16 cellular contexts compared by ENCODE assay signal in genomic region chr9:129676287-129676686, GRCh38. TPM values are rescaled to one million over a fixed set of nuclear protein-coding genes. Genes with fewer than 3 reads are reported as not detected.
DNase-seq lines count a peak whose midpoint lies in the region; ATAC-seq and TF ChIP-seq lines count a peak whose summit lies in the region.
"Had no signal": no experiment of that assay in that cellular context is flagged by ENCODE, and none has a peak within 500 bp of the region (broad histone marks: within the 10 kb centered on the region; RNA-seq: fewer than 3 reads in every experiment).

No MANE protein-coding gene starts in this region.

- no peak overlapping the region for H2AFZ ChIP-seq in GM23248

- H3K9me3 Mint-ChIP-seq in nephron progenitor cell: no peaks in the 10 kb centered on the region
- no peaks in the 10 kb centered on the region for H3K9me3 Mint-ChIP-seq in effector memory CD8-positive, alpha-beta T cell

- H3K4me3 Mint-ChIP-seq in nephron progenitor cell: no peak overlapping the region
- no peak overlapping the region for H3K4me3 Mint-ChIP-seq in effector memory CD8-positive, alpha-beta T cell

- in situ Hi-C loops in GM23248 (cut with MboI): no loop called here

- TF ChIP-seq CTCF in nephron progenitor cell (IDR thresholded peaks at IDR 0.05): no peak

- H3K27me3 ChIP-seq in GM23248 (replicated peaks; ENCODE audit: insufficient read depth): no peaks in the 10 kb centered on the region
- H3K27me3 ChIP-seq: MG63, SJSA1 had no signal

- H3K36me3 Mint-ChIP-seq in nephron progenitor cell (ENCODE audit: low read depth): peaks cover 4% of the 10 kb centered on the region
- H3K36me3 Mint-ChIP-seq in effector memory CD8-positive, alpha-beta T cell (ENCODE audit: insufficient read depth): no peaks in the 10 kb centered on the region

- peaks cover 10% of the 10 kb centered on the region for H3K27me3 Mint-ChIP-seq in nephron progenitor cell (ENCODE audit: low read depth, poor library complexity)
- H3K27me3 Mint-ChIP-seq in effector memory CD8-positive, alpha-beta T cell: peaks cover 57 to 78% of the 10 kb centered on the region in 2 donors

- no peaks in the 10 kb centered on the region for H3K9me3 ChIP-seq in GM23248 (ENCODE audit: low read depth)
- no peaks in the 10 kb centered on the region for H3K9me3 ChIP-seq in SK-N-MC (ENCODE audit: low read depth, low read length)
- H3K9me3 ChIP-seq: MG63, SJSA1 had no signal

- 40 to 44% methylated on average over 4 of the region's 4 CpGs for WGBS in GM23248 (ENCODE audit: low coverage in 1 of 2, low lambda C conversion rate in 2 of 2, missing lambda C conversion rate in 2 of 2), 2 experiments

- H3K36me3 ChIP-seq in GM23248 (ENCODE audit: low read depth): no peaks in the 10 kb centered on the region
- H3K36me3 ChIP-seq in SK-N-MC (ENCODE audit: insufficient read depth, low read length): peaks cover 16% of the 10 kb centered on the region
- H3K36me3 ChIP-seq: MG63, SJSA1 had no signal

- H3K9ac ChIP-seq in GM23248 (peak overlapping the region; percentile 71), SK-N-MC (ENCODE audit: insufficient read length) (no peak overlapping the region)

- H4K20me1 ChIP-seq in GM23248 (ENCODE audit: insufficient read depth): no peaks in the 10 kb centered on the region

- H3K4me3 ChIP-seq in GM23248 (no peak overlapping the region), SK-N-MC (peak overlapping the region; percentile 57)
- H3K4me3 ChIP-seq: GM12878, MG63, SJSA1 had no signal

- peaks cover 98% of the 10 kb centered on the region for H3K79me2 ChIP-seq in GM23248 (ENCODE audit: insufficient read depth)

- H3K4me2 ChIP-seq in GM23248 (ENCODE audit: unreplicated experiment): peak overlapping the region; percentile 31

- peaks cover 28% of the 10 kb centered on the region for H3K4me1 ChIP-seq in GM23248 (ENCODE audit: insufficient read depth)

- H3K9me2 ChIP-seq in GM23248 (ENCODE audit: insufficient read depth): no peaks in the 10 kb centered on the region

- no peak for ATAC-seq in effector memory CD8-positive, alpha-beta T cell (replicated peaks)
- ATAC-seq: GM12878 had no signal

- no peak for DNase-seq in GM23248
- no peak for DNase-seq in SK-N-MC (ENCODE audit: low read depth, low spot score)
- no peak for DNase-seq in nephron progenitor cell
- DNase-seq in 8988T: no peak
- DNase-seq in GM19240 (ENCODE audit: insufficient read length, low spot score): no peak
- DNase-seq in effector memory CD8-positive, alpha-beta T cell: no peak
- DNase-seq: C1 segment of cervical spinal cord, GDM1, MG63, NCI-H1092, NCI-H146, NCI-H2081 treated with DMSO at 0.1 percent for 48 hours, NCI-H510A treated with DMSO at 0.1 percent for 48 hours had no signal

- peak overlapping the region; percentile 45 for H3K27ac Mint-ChIP-seq in nephron progenitor cell
- H3K27ac Mint-ChIP-seq in effector memory CD8-positive, alpha-beta T cell: no peak overlapping the region

- H3K4me1 Mint-ChIP-seq in nephron progenitor cell: peaks cover 55% of the 10 kb centered on the region
- H3K4me1 Mint-ChIP-seq in effector memory CD8-positive, alpha-beta T cell (ENCODE audit: low read depth in 2 of 2): peaks cover 0 to 3% of the 10 kb centered on the region in 2 donors

- H3K27ac ChIP-seq in GM23248 (peak overlapping the region; percentile 49), SK-N-MC (peak overlapping the region; percentile 91)
- H3K27ac ChIP-seq: SJSA1 had no signal

- peaks cover 16% of the 10 kb centered on the region; the same call in 1 of the 2 replicates for H3F3A ChIP-seq in GM23248 (ENCODE audit: insufficient read depth)

RNA-seq across cellular contexts. Expression of gene PRRX2, which starts 10.8 kb away (rescaled TPM):
- total RNA-seq in GM23248 (2014; rRNA removed; shearing (Covaris generic)): 145 and 169 TPM in 2 replicates
- polyA plus RNA-seq in GM23248 (2016; fragmentation: Nextera tagmentation; extraction: Ambion mirVana): 137 and 141 TPM in 2 replicates
- total RNA-seq: GM12878 had no signal
- polyA plus RNA-seq: GM12878 had no signal

RNA-seq across cellular contexts. Expression of gene ASB6, which starts 34.3 kb away (rescaled TPM):
- total RNA-seq in GM23248 (2014; rRNA removed; shearing (Covaris generic)): 22.9 and 24.9 TPM in 2 replicates
- polyA plus RNA-seq in GM23248 (2016; fragmentation: Nextera tagmentation; extraction: Ambion mirVana): 24.1 and 24.4 TPM in 2 replicates

RNA-seq across cellular contexts. Expression of gene NTMT1, which starts 50.3 kb away (rescaled TPM):
- total RNA-seq in GM23248 (2014; rRNA removed; shearing (Covaris generic)): 32.6 and 44.5 TPM in 2 replicates
- 115 TPM in 2 replicates for polyA plus RNA-seq in GM23248 (2016; fragmentation: Nextera tagmentation; extraction: Ambion mirVana)

RNA-seq across cellular contexts. Expression of gene C9orf50, which starts 55.4 kb away (rescaled TPM):
- 0.32 TPM in 1 of 2 replicates, not detected in the other for total RNA-seq in GM23248 (2014; rRNA removed; shearing (Covaris generic))
- 0.23 and 0.56 TPM in 2 replicates for polyA plus RNA-seq in GM23248 (2016; fragmentation: Nextera tagmentation; extraction: Ambion mirVana)
- total RNA-seq: A673, GM12878, SJSA1 had no signal
- polyA plus RNA-seq: GM12878 had no signal
